Comparison of ENCODE assay signal across 8 cellular contexts in the genomic region with DNA sequence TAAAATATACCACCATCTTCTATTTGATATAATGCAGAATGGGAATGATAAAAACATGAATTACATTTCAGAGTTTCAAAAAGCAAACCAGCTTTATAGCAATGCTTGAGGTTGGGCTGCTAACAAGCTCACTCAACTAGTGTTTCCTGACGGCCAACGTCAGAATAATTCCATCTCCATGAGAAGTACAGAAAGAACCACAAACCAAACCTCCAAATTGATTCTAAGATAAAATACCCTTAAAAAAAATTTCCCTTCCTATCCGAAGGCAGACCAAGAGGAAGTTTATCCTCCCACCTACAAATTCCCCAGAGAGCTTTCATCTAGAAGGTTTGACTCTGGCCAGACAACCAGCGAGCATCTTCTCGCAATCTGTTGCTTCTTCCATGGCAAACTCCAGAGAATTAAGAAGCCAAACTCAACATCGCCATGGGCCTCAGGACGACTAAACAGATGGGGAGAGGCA. TPM values are rescaled to one million over a fixed set of nuclear protein-coding genes. Genes with fewer than 3 reads are reported as not detected.
DNase-seq lines count a peak whose midpoint lies in the region; ATAC-seq and TF ChIP-seq lines count a peak whose summit lies in the region.

A gene (plus strand): TSS at position 271 of the 466 bp plus-strand sequence. CDS start 159 bp downstream, at position 430.

- ATAC-seq in GM21360 (IDR thresholded peaks at IDR 0.05; ENCODE audit: unreplicated experiment): no peak
- no peak for ATAC-seq in GM19452 (IDR thresholded peaks at IDR 0.05; ENCODE audit: unreplicated experiment)

- H3K27ac Mint-ChIP-seq in T-helper 2 cell treated with Interferon-gamma antibody and Interleukin-4, amounts not matched to agents 5 μg/mL and 100 μg/mL, for 36 hours: peak within 1 kb of the TSS; percentile 91

- H3K27me3 ChIP-seq in skeletal muscle satellite cell (ENCODE audit: control insufficient read depth, insufficient read depth, low read length): peaks cover 35% of the 10 kb centered on the region

- TF ChIP-seq CTCF in GM13977 (IDR thresholded peaks at IDR 0.05; ENCODE audit: extremely low read depth, insufficient read depth, missing control alignments): no peak

- peaks cover 9% of the 10 kb centered on the region for H3K36me3 Mint-ChIP-seq in T-helper 2 cell treated with Interferon-gamma antibody and Interleukin-4, amounts not matched to agents 5 μg/mL and 100 μg/mL, for 36 hours (ENCODE audit: low read depth)

- peaks cover 31% of the 10 kb centered on the region for H3K4me1 Mint-ChIP-seq in T-helper 2 cell treated with Interferon-gamma antibody and Interleukin-4, amounts not matched to agents 5 μg/mL and 100 μg/mL, for 36 hours (ENCODE audit: low read depth)

- peak within 1 kb of the TSS; percentile 94 for H3K4me2 ChIP-seq in skeletal muscle satellite cell (ENCODE audit: low read length)

- peak within 1 kb of the TSS; percentile 21 for H3K9ac ChIP-seq in skeletal muscle satellite cell (ENCODE audit: low read depth, low read length)

- H3K4me3 Mint-ChIP-seq in T-helper 2 cell treated with Interferon-gamma antibody and Interleukin-4, amounts not matched to agents 5 μg/mL and 100 μg/mL, for 36 hours: peak within 1 kb of the TSS; percentile 92

- H3K4me3 ChIP-seq in skeletal muscle satellite cell (ENCODE audit: low read length): peak within 1 kb of the TSS; percentile 74

- H3K9me3 ChIP-seq in skeletal muscle satellite cell (replicated peaks; ENCODE audit: low read length): no peaks in the 10 kb centered on the region

- no peaks in the 10 kb centered on the region for H3K9me3 Mint-ChIP-seq in T-helper 2 cell treated with Interferon-gamma antibody and Interleukin-4, amounts not matched to agents 5 μg/mL and 100 μg/mL, for 36 hours

- no peaks in the 10 kb centered on the region for H3K4me1 ChIP-seq in skeletal muscle satellite cell (ENCODE audit: control insufficient read depth, insufficient read depth, low read length)

- H3K36me3 ChIP-seq in skeletal muscle satellite cell (ENCODE audit: insufficient read depth, low read length): no peaks in the 10 kb centered on the region

- in situ Hi-C loops in GM13977 (cut with MboI; ENCODE audit: low pct_unique_long_range_greater_than_20kb, low sequenced_read_pairs, unreplicated experiment): no loop called here

- peaks cover 10% of the 10 kb centered on the region for H3K27me3 Mint-ChIP-seq in T-helper 2 cell treated with Interferon-gamma antibody and Interleukin-4, amounts not matched to agents 5 μg/mL and 100 μg/mL, for 36 hours (ENCODE audit: low read depth)

- peak; percentile 37 for DNase-seq in GM13977 (ENCODE audit: low spot score)
- peak; percentile 25 for DNase-seq in T-helper 2 cell treated with Interferon-gamma antibody and Interleukin-4, amounts not matched to agents 5 μg/mL and 100 μg/mL, for 36 hours (ENCODE audit: low spot score)
- DNase-seq in fibroblast of peridontal ligament (ENCODE audit: extremely low read depth): peak; percentile 79
- DNase-seq in superior temporal gyrus (ENCODE audit: extremely low spot score): no peak
- no peak for DNase-seq in Kasumi-1 (lab: John Stamatoyannopoulos, UW)

RNA-seq across cellular contexts. Expression of the gene that starts here (rescaled TPM):
- not detected in 2 replicates for total RNA-seq in skeletal muscle satellite cell (2012; rRNA removed)

Comparison
In these comparisons a context has a peak if more than half of its experiments do, and no peak if none do; other contexts are left out.
1. DNase-seq: peak in GM13977 (single experiment), T-helper 2 cell treated with Interferon-gamma antibody and Interleukin-4, amounts not matched to agents 5 μg/mL and 100 μg/mL, for 36 hours (single experiment) and fibroblast of peridontal ligament (single experiment); none in superior temporal gyrus (single experiment) and Kasumi-1 (0 of 2).